ENCODE assay signal across 29 cellular contexts in genomic region chr4:121016630-121017029, GRCh38. TPM values are rescaled to one million over a fixed set of nuclear protein-coding genes. Genes with fewer than 3 reads are reported as not detected.
"Had no signal": no experiment of that assay in that cellular context is flagged by ENCODE, and none has a peak within 500 bp of the region (broad histone marks: within the 10 kb centered on the region; RNA-seq: fewer than 3 reads in every experiment).

No MANE protein-coding gene starts in this region.

- H3K4me1 ChIP-seq: parathyroid adenoma had no signal

- H3K36me3 Mint-ChIP-seq: activated CD8-positive, alpha-beta memory T cell treated with anti-CD3 and anti-CD28 coated beads, Interleukin-2, amount 10 ng/mL, durations not matched to agents 7 days and 5 days; activated naive CD4-positive, alpha-beta T cell treated with anti-CD3 and anti-CD28 coated beads, Interleukin-2, amount 50 U/mL, for 24 hours; immature natural killer cell; type B pancreatic cell had no signal

- H3K4me3 Mint-ChIP-seq: activated CD4-positive, alpha-beta T cell treated with anti-CD3 and anti-CD28 coated beads, Interleukin-2, amount 10 ng/mL, durations not matched to agents 7 days and 5 days; activated CD8-positive, alpha-beta memory T cell treated with anti-CD3 and anti-CD28 coated beads, Interleukin-2, amount 10 ng/mL, durations not matched to agents 7 days and 5 days; activated CD8-positive, alpha-beta T cell treated with anti-CD3 and anti-CD28 coated beads for 36 hours; activated naive CD4-positive, alpha-beta T cell treated with anti-CD3 and anti-CD28 coated beads, Interleukin-2, amount 50 U/mL, for 24 hours; immature natural killer cell; nephron; type B pancreatic cell had no signal

- H3K79me2 ChIP-seq: parathyroid adenoma had no signal

- H3K27ac Mint-ChIP-seq: activated CD4-positive, alpha-beta T cell treated with anti-CD3 and anti-CD28 coated beads, Interleukin-2, amount 10 ng/mL, durations not matched to agents 7 days and 5 days; activated CD8-positive, alpha-beta memory T cell treated with anti-CD3 and anti-CD28 coated beads, Interleukin-2, amount 10 ng/mL, durations not matched to agents 7 days and 5 days; activated CD8-positive, alpha-beta T cell treated with anti-CD3 and anti-CD28 coated beads for 36 hours; activated naive CD4-positive, alpha-beta T cell treated with anti-CD3 and anti-CD28 coated beads, Interleukin-2, amount 50 U/mL, for 24 hours; immature natural killer cell; nephron; type B pancreatic cell had no signal

- H3K4me3 ChIP-seq: left ventricle myocardium inferior, thoracic aorta had no signal

- DNase-seq: activated CD4-positive, alpha-beta T cell treated with anti-CD3 and anti-CD28 coated beads, Interleukin-2, amount 10 ng/mL, durations not matched to agents 7 days and 5 days; activated CD4-positive, CD25-positive, alpha-beta regulatory T cell treated with anti-CD3 and anti-CD28 coated beads, Interleukin-2, amount 50 U/mL, for 72 hours; activated CD8-positive, alpha-beta memory T cell treated with anti-CD3 and anti-CD28 coated beads, Interleukin-2, amount 10 ng/mL, durations not matched to agents 7 days and 5 days; activated CD8-positive, alpha-beta T cell treated with anti-CD3 and anti-CD28 coated beads for 36 hours; activated gamma-delta T cell; activated T-cell treated with anti-CD3 and anti-CD28 coated beads for 4 hours; aorta; brain microvascular endothelial cell; central memory CD4-positive, alpha-beta T cell; effector memory CD4-positive, alpha-beta T cell; foreskin melanocyte; immature natural killer cell; left ventricle myocardium inferior; midbrain; nucleus accumbens; right cardiac atrium; stimulated activated CD4-positive, alpha-beta T cell treated with anti-CD3 and anti-CD28 coated beads, Interleukin-4, amount 100 ng/mL, for 24 hours; stimulated activated naive CD4-positive, alpha-beta T cell treated with Interleukin-2 at 50 U/mL for 16 hours; WERI-Rb-1 had no signal

- H3K27me3 ChIP-seq: brain microvascular endothelial cell had no signal

- H2AFZ ChIP-seq: parathyroid adenoma had no signal

- H3K9me3 Mint-ChIP-seq: activated CD4-positive, alpha-beta T cell treated with anti-CD3 and anti-CD28 coated beads, Interleukin-2, amount 10 ng/mL, durations not matched to agents 7 days and 5 days; activated CD8-positive, alpha-beta T cell treated with anti-CD3 and anti-CD28 coated beads for 36 hours; activated naive CD4-positive, alpha-beta T cell treated with anti-CD3 and anti-CD28 coated beads, Interleukin-2, amount 50 U/mL, for 24 hours; immature natural killer cell; nephron; type B pancreatic cell had no signal

- H3K36me3 ChIP-seq: brain microvascular endothelial cell, left ventricle myocardium inferior, thoracic aorta, WERI-Rb-1 had no signal

- H3K9me3 ChIP-seq: left ventricle myocardium inferior, thoracic aorta had no signal

- H3K27ac ChIP-seq: brain microvascular endothelial cell, left ventricle myocardium inferior, parathyroid adenoma, thoracic aorta had no signal

- H3K27me3 Mint-ChIP-seq: activated CD4-positive, alpha-beta T cell treated with anti-CD3 and anti-CD28 coated beads, Interleukin-2, amount 10 ng/mL, durations not matched to agents 7 days and 5 days; activated CD8-positive, alpha-beta T cell treated with anti-CD3 and anti-CD28 coated beads for 36 hours; activated naive CD4-positive, alpha-beta T cell treated with anti-CD3 and anti-CD28 coated beads, Interleukin-2, amount 50 U/mL, for 24 hours; type B pancreatic cell had no signal

- H3K9ac ChIP-seq: parathyroid adenoma had no signal

- ATAC-seq: activated CD8-positive, alpha-beta memory T cell treated with anti-CD3 and anti-CD28 coated beads, Interleukin-2, amount 10 ng/mL, durations not matched to agents 7 days and 5 days; activated CD8-positive, alpha-beta T cell treated with anti-CD3 and anti-CD28 coated beads for 36 hours; right cardiac atrium had no signal

- H3K4me1 Mint-ChIP-seq: activated CD4-positive, alpha-beta T cell treated with anti-CD3 and anti-CD28 coated beads, Interleukin-2, amount 10 ng/mL, durations not matched to agents 7 days and 5 days; activated CD8-positive, alpha-beta memory T cell treated with anti-CD3 and anti-CD28 coated beads, Interleukin-2, amount 10 ng/mL, durations not matched to agents 7 days and 5 days; immature natural killer cell had no signal

- FAIRE-seq: colon, TTC549 had no signal

RNA-seq across cellular contexts. Expression of gene NDNF, which starts 55.7 kb away (rescaled TPM):
- total RNA-seq: myocyte; pulmonary artery endothelial cell; T-helper 2 cell treated with Interferon-gamma antibody and Interleukin-4, amounts not matched to agents 100 ng/mL and 5 ng/mL, for 36 hours had no signal
- polyA plus RNA-seq: immature natural killer cell had no signal
